In genomic region chr2:55419514-55420243, GRCh38 we compare ENCODE assay signal across 1 cellular context.
A peak's percentile ranks its signal among the peaks of the same experiment; 100 is the strongest.
TF ChIP-seq lines count a peak whose summit lies in the region.

Gene CCDC88A (minus strand): TSS chr2:55419856. CDS start chr2:55419079, 777 bp downstream.

TF ChIP-seq in HepG2, 621 proteins besides CTCF, POLR2A, EP300 and RAD21 (continued from another document and continues in another):
- TF ChIP-seq KIAA2018 (CRISPR knock-in tag; IDR thresholded peaks at IDR 0.05; ENCODE audit: borderline replicate concordance): peak; percentile 90; the same call in 1 of the 2 replicates
- TF ChIP-seq SKI (IDR thresholded peaks at IDR 0.05; ENCODE audit: partially characterized antibody): peak; percentile 97
- TF ChIP-seq ZNF512B (CRISPR knock-in tag; IDR thresholded peaks at IDR 0.05; ENCODE audit: borderline replicate concordance): peak; percentile 89
- no peak; the same call in none of the 2 replicates for TF ChIP-seq EED (CRISPR knock-in tag; IDR thresholded peaks at IDR 0.05)
- TF ChIP-seq NFKBIZ (CRISPR knock-in tag; IDR thresholded peaks at IDR 0.05): peak; percentile 92
- peak; percentile 80; the same call in 1 of the 2 replicates for TF ChIP-seq ZNF460 (CRISPR knock-in tag; IDR thresholded peaks at IDR 0.05; ENCODE audit: borderline replicate concordance)
- TF ChIP-seq KDM6A (CRISPR knock-in tag; IDR thresholded peaks at IDR 0.05; ENCODE audit: low read depth): peak; percentile 68
- TF ChIP-seq ZNF749 (CRISPR knock-in tag; IDR thresholded peaks at IDR 0.05; ENCODE audit: borderline replicate concordance): peak; percentile 79; the same call in 1 of the 2 replicates
- peak in 1 of 2 experiments; percentile 99; a peak in 2 of 4 replicates for TF ChIP-seq KLF16 (CRISPR knock-in tag; IDR thresholded peaks at IDR 0.05)
- peak; percentile 37 for TF ChIP-seq STAG1 (CRISPR knock-in tag; IDR thresholded peaks at IDR 0.05)
- TF ChIP-seq GATA4 (IDR thresholded peaks at IDR 0.05; ENCODE audit: borderline replicate concordance, low read depth): peak; percentile 60; the same call in 1 of the 2 replicates
- peak; percentile 100 for TF ChIP-seq UBTF (CRISPR knock-in tag; IDR thresholded peaks at IDR 0.05)
- TF ChIP-seq SIN3A (IDR thresholded peaks at IDR 0.05; ENCODE audit: borderline replicate concordance, low read depth, low read length): peak; percentile 71
- TF ChIP-seq ZNF275 (CRISPR knock-in tag; IDR thresholded peaks at IDR 0.05; ENCODE audit: borderline replicate concordance): peak; percentile 99; the same call in 1 of the 2 replicates
- TF ChIP-seq MTERF4 (CRISPR knock-in tag; IDR thresholded peaks at IDR 0.05): peak; percentile 80
- TF ChIP-seq THAP11 (CRISPR knock-in tag; IDR thresholded peaks at IDR 0.05): peak; percentile 91
- peak; percentile 95 for TF ChIP-seq SMAD9 (CRISPR knock-in tag; IDR thresholded peaks at IDR 0.05)
- TF ChIP-seq NR2F6 (IDR thresholded peaks at IDR 0.05): no peak
- peak; percentile 88 for TF ChIP-seq NR2F6 (CRISPR knock-in tag; IDR thresholded peaks at IDR 0.05)
- TF ChIP-seq SRSF9 (IDR thresholded peaks at IDR 0.05; ENCODE audit: borderline replicate concordance, insufficient read depth, low read depth, low read length, poor library complexity, severe bottlenecking): no peak
- TF ChIP-seq ZNF382 (CRISPR knock-in tag; IDR thresholded peaks at IDR 0.05; ENCODE audit: borderline replicate concordance): no peak
- 0 out of 2 replicates have a peak, but pooled peaks have one; percentile 55 for TF ChIP-seq ZMAT5 (CRISPR knock-in tag; IDR thresholded peaks at IDR 0.05; ENCODE audit: borderline replicate concordance, low read depth)
- TF ChIP-seq ZNF280B (CRISPR knock-in tag; IDR thresholded peaks at IDR 0.05; ENCODE audit: borderline replicate concordance): peak; percentile 84
- no peak for TF ChIP-seq HOXA7 (CRISPR knock-in tag; IDR thresholded peaks at IDR 0.05)
- TF ChIP-seq U2AF1 (optimal IDR thresholded peaks at IDR 0.05; ENCODE audit: low read depth, low read length): peak; percentile 76
- TF ChIP-seq SIN3B (IDR thresholded peaks at IDR 0.05; ENCODE audit: low read length): no peak
- TF ChIP-seq ZNF143 (CRISPR knock-in tag; IDR thresholded peaks at IDR 0.05): peak; percentile 79
- TF ChIP-seq PREB (CRISPR knock-in tag; IDR thresholded peaks at IDR 0.05): peak; percentile 46; the same call in 1 of the 2 replicates
- peak; percentile 97 for TF ChIP-seq ZNF276 (CRISPR knock-in tag; IDR thresholded peaks at IDR 0.05; ENCODE audit: low read depth)
- 0 out of 2 replicates have a peak, but pooled peaks have one; percentile 69 for TF ChIP-seq ATF3 (CRISPR knock-in tag; IDR thresholded peaks at IDR 0.05)
